Comparison of ENCODE assay signal across 18 cellular contexts in the genomic region with DNA sequence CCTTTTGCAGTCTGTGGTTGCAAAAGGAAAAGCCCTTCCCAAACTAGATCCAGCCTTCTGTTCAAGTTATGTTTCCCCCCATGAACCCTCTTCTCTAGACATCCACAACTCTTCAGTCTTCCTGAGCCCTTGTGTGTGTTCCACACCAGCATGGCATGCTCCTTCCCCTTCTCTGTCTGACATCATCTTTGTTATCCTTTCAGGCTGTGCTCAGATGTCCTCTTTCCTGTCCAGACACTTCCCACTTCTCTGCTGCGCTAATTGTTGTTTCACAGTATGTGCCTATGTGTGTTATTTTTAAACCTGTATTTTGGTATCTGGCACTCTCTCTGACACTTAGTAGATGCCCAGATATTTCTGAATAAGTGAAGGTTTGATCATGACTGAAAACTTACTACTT. TPM values are rescaled to one million over a fixed set of nuclear protein-coding genes. Genes with fewer than 3 reads are reported as not detected.
DNase-seq lines count a peak whose midpoint lies in the region; ATAC-seq and TF ChIP-seq lines count a peak whose summit lies in the region.
"Had no signal": no experiment of that assay in that cellular context is flagged by ENCODE, and none has a peak within 500 bp of the region (broad histone marks: within the 10 kb centered on the region; RNA-seq: fewer than 3 reads in every experiment).

No MANE protein-coding gene starts in this region.

- in situ Hi-C loops in GM13976 (cut with MboI; ENCODE audit: low sequenced_read_pairs, unreplicated experiment) = no loop called here

- H3K27ac ChIP-seq in heart left ventricle (peak overlapping the region in 3 of 12 donors; percentile 15 to 69 (median 48)), thyroid gland (no peak overlapping the region)
- H3K27ac ChIP-seq: transverse colon had no signal

- peaks cover 10% of the 10 kb centered on the region for H3K4me1 Mint-ChIP-seq in activated naive CD8-positive, alpha-beta T cell treated with anti-CD3 and anti-CD28 coated beads, Interleukin-2, amount 50 U/mL, for 24 hours
- H3K4me1 Mint-ChIP-seq in stimulated activated naive B cell treated with anti-CD40 and anti-IgM and Interleukin-4, amounts not matched to agents 10 μg/mL and 1 μg/mL and 100 μg/mL, for 72 hours = peaks cover 9 to 18% of the 10 kb centered on the region in 2 donors

- H3K4me3 ChIP-seq in heart left ventricle (no peak overlapping the region), thyroid gland (replicated peaks in 1 of 3) (no peak overlapping the region)
- H3K4me3 ChIP-seq: transverse colon had no signal

- DNase-seq in Right ventricle myocardium inferior (ENCODE audit: missing footprints) (no peak), cardiac septum (ENCODE audit: low spot score) (no peak), heart left ventricle (peak in 1 of 5 donors; percentile 24), superior temporal gyrus (ENCODE audit: extremely low spot score) (peak; percentile 61), GM13976 (ENCODE audit: low spot score) (no peak), thyroid gland (no peak)
- no peak for DNase-seq in activated naive CD8-positive, alpha-beta T cell treated with anti-CD3 and anti-CD28 coated beads, Interleukin-2, amount 50 U/mL, for 24 hours
- DNase-seq in stimulated activated naive B cell treated with anti-CD40 and anti-IgM and Interleukin-4, amounts not matched to agents 10 μg/mL and 1 μg/mL and 100 μg/mL, for 72 hours = no peak
- DNase-seq: activated CD4-positive, alpha-beta T cell treated with anti-CD3 and anti-CD28 coated beads for 1 hour; cortex of kidney; hippocampal formation; Karpas-422; naive thymus-derived CD8-positive, alpha-beta T cell; NCI-H1694 treated with DMSO at 0.1 percent for 48 hours; NCI-H526 treated with DMSO at 0.1 percent for 48 hours; stimulated activated CD8-positive, alpha-beta memory T cell treated with anti-CD3 and anti-CD28 coated beads, Interleukin-4, amount 100 ng/mL, for 48 hours; T-helper 17 cell; transverse colon had no signal

- H3K9me3 ChIP-seq in heart left ventricle = no peaks in the 10 kb centered on the region
- no peaks in the 10 kb centered on the region for H3K9me3 ChIP-seq in thyroid gland
- H3K9me3 ChIP-seq: transverse colon had no signal

- H3K27me3 ChIP-seq in heart left ventricle = no peaks in the 10 kb centered on the region
- no peaks in the 10 kb centered on the region for H3K27me3 ChIP-seq in thyroid gland
- H3K27me3 ChIP-seq: transverse colon had no signal

- TF ChIP-seq POLR2A in heart left ventricle (IDR thresholded peaks at IDR 0.05) (no peak), thyroid gland (IDR thresholded peaks at IDR 0.05) (no peak)

- intact Hi-C loops in Right ventricle myocardium inferior (cut with DNase I) (no loop called here), cardiac septum (cut with DNase I) (no loop called here), heart left ventricle (cut with DNase I) (loop anchor here in 1 of 10 donors (10.0 kb wide), 1 partner anchor 63 kb away; no protein-coding TSS in a partner anchor), thyroid gland (cut with DNase I) (no loop called here)

- no peaks in the 10 kb centered on the region for H3K9me3 Mint-ChIP-seq in activated naive CD8-positive, alpha-beta T cell treated with anti-CD3 and anti-CD28 coated beads, Interleukin-2, amount 50 U/mL, for 24 hours
- H3K9me3 Mint-ChIP-seq in stimulated activated naive B cell treated with anti-CD40 and anti-IgM and Interleukin-4, amounts not matched to agents 10 μg/mL and 1 μg/mL and 100 μg/mL, for 72 hours = peaks cover 3 to 6% of the 10 kb centered on the region in 2 donors
- H3K9me3 Mint-ChIP-seq: naive thymus-derived CD8-positive, alpha-beta T cell had no signal

- peaks cover 29% of the 10 kb centered on the region for H3K36me3 Mint-ChIP-seq in activated naive CD8-positive, alpha-beta T cell treated with anti-CD3 and anti-CD28 coated beads, Interleukin-2, amount 50 U/mL, for 24 hours (ENCODE audit: low read depth)
- peaks cover 24 to 30% of the 10 kb centered on the region in 2 donors for H3K36me3 Mint-ChIP-seq in stimulated activated naive B cell treated with anti-CD40 and anti-IgM and Interleukin-4, amounts not matched to agents 10 μg/mL and 1 μg/mL and 100 μg/mL, for 72 hours

- H3K36me3 ChIP-seq in heart left ventricle (peaks cover 0 to 32% (median 9%) of the 10 kb centered on the region in 9 donors), thyroid gland (no peaks in the 10 kb centered on the region)
- H3K36me3 ChIP-seq: transverse colon had no signal

- no peak for TF ChIP-seq CTCF in heart left ventricle (IDR thresholded peaks at IDR 0.05)
- no peak for TF ChIP-seq CTCF in GM13976 (IDR thresholded peaks at IDR 0.05; ENCODE audit: borderline replicate concordance, control extremely low read depth, extremely low read depth, insufficient read depth, missing control alignments)
- TF ChIP-seq CTCF in thyroid gland (IDR thresholded peaks at IDR 0.05) = no peak

- H3K27ac Mint-ChIP-seq in activated naive CD8-positive, alpha-beta T cell treated with anti-CD3 and anti-CD28 coated beads, Interleukin-2, amount 50 U/mL, for 24 hours = peak overlapping the region; percentile 33
- no peak overlapping the region for H3K27ac Mint-ChIP-seq in stimulated activated naive B cell treated with anti-CD40 and anti-IgM and Interleukin-4, amounts not matched to agents 10 μg/mL and 1 μg/mL and 100 μg/mL, for 72 hours
- H3K27ac Mint-ChIP-seq: T-helper 17 cell had no signal

- H3K4me1 ChIP-seq in heart left ventricle (peaks cover 0 to 20% (median 5%) of the 10 kb centered on the region in 12 donors), thyroid gland (peaks cover 24 to 28% of the 10 kb centered on the region in 2 donors)

- H3K4me3 Mint-ChIP-seq in activated naive CD8-positive, alpha-beta T cell treated with anti-CD3 and anti-CD28 coated beads, Interleukin-2, amount 50 U/mL, for 24 hours = no peak overlapping the region
- no peak overlapping the region for H3K4me3 Mint-ChIP-seq in stimulated activated naive B cell treated with anti-CD40 and anti-IgM and Interleukin-4, amounts not matched to agents 10 μg/mL and 1 μg/mL and 100 μg/mL, for 72 hours
- H3K4me3 Mint-ChIP-seq: naive thymus-derived CD8-positive, alpha-beta T cell; T-helper 17 cell had no signal

- WGBS in heart left ventricle, 4 donors = 30 to 45% (median 36%) methylated on average over 1 of the region's 1 CpG
- WGBS in thyroid gland, 2 donors = 70 to 77% methylated on average over 1 of the region's 1 CpG

- H3K27me3 Mint-ChIP-seq in activated naive CD8-positive, alpha-beta T cell treated with anti-CD3 and anti-CD28 coated beads, Interleukin-2, amount 50 U/mL, for 24 hours = no peaks in the 10 kb centered on the region
- no peaks in the 10 kb centered on the region for H3K27me3 Mint-ChIP-seq in stimulated activated naive B cell treated with anti-CD40 and anti-IgM and Interleukin-4, amounts not matched to agents 10 μg/mL and 1 μg/mL and 100 μg/mL, for 72 hours
- H3K27me3 Mint-ChIP-seq: naive thymus-derived CD8-positive, alpha-beta T cell; T-helper 17 cell had no signal

- peak; percentile 93 for ATAC-seq in Right ventricle myocardium inferior
- ATAC-seq in activated naive CD8-positive, alpha-beta T cell treated with anti-CD3 and anti-CD28 coated beads, Interleukin-2, amount 50 U/mL, for 24 hours = no peak
- ATAC-seq in heart left ventricle = peak; percentile 92 to 98 (median 96)
- ATAC-seq in stimulated activated naive B cell treated with anti-CD40 and anti-IgM and Interleukin-4, amounts not matched to agents 10 μg/mL and 1 μg/mL and 100 μg/mL, for 72 hours (replicated peaks) = no peak
- ATAC-seq: naive thymus-derived CD8-positive, alpha-beta T cell; T-helper 17 cell had no signal

RNA-seq across cellular contexts. Expression of gene FOCAD, which starts 38.2 kb away (rescaled TPM):
- total RNA-seq in Right ventricle myocardium inferior (29.8 TPM), cardiac septum (38.3 TPM), heart left ventricle (10 to 100 TPM; 25.1 to 39.5 (median 32.6) TPM), thyroid gland (100 to 1,000 TPM in 1 of 4 donors, 10 to 100 TPM in 3; 49.3 to 139 (median 92.8) TPM)
- 10 to 100 TPM in 1 of 2 donors, 1 to 10 TPM in 1; 8.6 to 15.3 TPM for polyA plus RNA-seq in heart left ventricle

Comparison
In these comparisons a context has a peak if more than half of its experiments do, and no peak if none do; other contexts are left out.
1. ATAC-seq: peak in Right ventricle myocardium inferior (single experiment) and heart left ventricle (4 of 4); none in activated naive CD8-positive, alpha-beta T cell treated with anti-CD3 and anti-CD28 coated beads, Interleukin-2, amount 50 U/mL, for 24 hours (single experiment) and stimulated activated naive B cell treated with anti-CD40 and anti-IgM and Interleukin-4, amounts not matched to agents 10 μg/mL and 1 μg/mL and 100 μg/mL, for 72 hours (0 of 2).